1 cellular context compared by ENCODE assay signal in genomic region chr1:145961109-145961424, GRCh38.
A peak's percentile ranks its signal among the peaks of the same experiment; 100 is the strongest.
TF ChIP-seq lines count a peak whose summit lies in the region.

No MANE protein-coding gene starts in this region.

TF ChIP-seq in HepG2, 621 proteins besides CTCF, POLR2A, EP300 and RAD21 (continues in another document):
- TF ChIP-seq AGO1 (IDR thresholded peaks at IDR 0.05; ENCODE audit: low read depth, low read length, poor library complexity, severe bottlenecking) (no peak), HNRNPUL1 (IDR thresholded peaks at IDR 0.05; ENCODE audit: low read depth, low read length) (no peak), ZNF549 (CRISPR knock-in tag; IDR thresholded peaks at IDR 0.05) (no peak), ZNF280D (CRISPR knock-in tag; IDR thresholded peaks at IDR 0.05) (0 out of 2 replicates have a peak, but pooled peaks have one; percentile 1), CENPBD1 (CRISPR knock-in tag; IDR thresholded peaks at IDR 0.05; ENCODE audit: borderline replicate concordance, low read depth) (no peak), ZFY (CRISPR knock-in tag; IDR thresholded peaks at IDR 0.05) (no peak), ZNF564 (CRISPR knock-in tag; IDR thresholded peaks at IDR 0.05) (peak; percentile 0; the same call in 1 of the 2 replicates), NFE2L1 (CRISPR knock-in tag; IDR thresholded peaks at IDR 0.05; ENCODE audit: borderline replicate concordance) (no peak), ZNF839 (CRISPR knock-in tag; IDR thresholded peaks at IDR 0.05; ENCODE audit: borderline replicate concordance) (0 out of 2 replicates have a peak, but pooled peaks have one; percentile 46), ZBTB44 (CRISPR knock-in tag; IDR thresholded peaks at IDR 0.05) (no peak), ARHGAP35 (CRISPR knock-in tag; IDR thresholded peaks at IDR 0.05; ENCODE audit: borderline replicate concordance) (0 out of 2 replicates have a peak, but pooled peaks have one; percentile 48), ZNF782 (CRISPR knock-in tag; IDR thresholded peaks at IDR 0.05; ENCODE audit: borderline replicate concordance) (no peak), ZNF343 (CRISPR knock-in tag; IDR thresholded peaks at IDR 0.05) (peak; percentile 64; the same call in 1 of the 2 replicates), MTF2 (CRISPR knock-in tag; IDR thresholded peaks at IDR 0.05; ENCODE audit: borderline replicate concordance) (no peak), ZNF383 (CRISPR knock-in tag; IDR thresholded peaks at IDR 0.05; ENCODE audit: borderline replicate concordance) (no peak), ZNF775 (CRISPR knock-in tag; IDR thresholded peaks at IDR 0.05; ENCODE audit: borderline replicate concordance) (no peak), NFIB (CRISPR knock-in tag; IDR thresholded peaks at IDR 0.05; ENCODE audit: borderline replicate concordance) (0 out of 2 replicates have a peak, but pooled peaks have one; percentile 40), ZFP41 (CRISPR knock-in tag; IDR thresholded peaks at IDR 0.05; ENCODE audit: borderline replicate concordance) (peak; percentile 59; the same call in 1 of the 2 replicates), YEATS2 (CRISPR knock-in tag; IDR thresholded peaks at IDR 0.05; ENCODE audit: borderline replicate concordance) (no peak), LBX2 (CRISPR knock-in tag; IDR thresholded peaks at IDR 0.05; ENCODE audit: borderline replicate concordance) (0 out of 2 replicates have a peak, but pooled peaks have one; percentile 6), PREB (CRISPR knock-in tag; IDR thresholded peaks at IDR 0.05) (no peak), MYC (CRISPR knock-in tag; IDR thresholded peaks at IDR 0.05; ENCODE audit: borderline replicate concordance) (no peak), FUBP1 (CRISPR knock-in tag; IDR thresholded peaks at IDR 0.05; ENCODE audit: borderline replicate concordance) (no peak), ZNF639 (CRISPR knock-in tag; conservative IDR thresholded peaks at IDR 0.05) (no peak), ZNF451 (CRISPR knock-in tag; IDR thresholded peaks at IDR 0.05) (no peak), TEAD2 (CRISPR knock-in tag; IDR thresholded peaks at IDR 0.05) (no peak), STAT5B (CRISPR knock-in tag; IDR thresholded peaks at IDR 0.05) (no peak), RARG (CRISPR knock-in tag; IDR thresholded peaks at IDR 0.05; ENCODE audit: low read depth) (peak; percentile 63; the same call in 1 of the 2 replicates), ZNF235 (CRISPR knock-in tag; IDR thresholded peaks at IDR 0.05; ENCODE audit: borderline replicate concordance) (no peak), FOXJ3 (CRISPR knock-in tag; IDR thresholded peaks at IDR 0.05; ENCODE audit: borderline replicate concordance) (no peak), MATR3 (CRISPR knock-in tag; IDR thresholded peaks at IDR 0.05) (no peak), ZNF512 (CRISPR knock-in tag; IDR thresholded peaks at IDR 0.05) (0 out of 2 replicates have a peak, but pooled peaks have one; percentile 34), ZSCAN31 (CRISPR knock-in tag; IDR thresholded peaks at IDR 0.05; ENCODE audit: low read depth) (peak; percentile 14; the same call in 1 of the 2 replicates), HOMEZ (CRISPR knock-in tag; IDR thresholded peaks at IDR 0.05; ENCODE audit: low read depth) (no peak), TRIM24 (CRISPR knock-in tag; IDR thresholded peaks at IDR 0.05) (no peak), TMF1 (CRISPR knock-in tag; IDR thresholded peaks at IDR 0.05; ENCODE audit: low read depth) (no peak), TIGD3 (CRISPR knock-in tag; IDR thresholded peaks at IDR 0.05; ENCODE audit: borderline replicate concordance) (no peak), KLF16 (CRISPR knock-in tag; IDR thresholded peaks at IDR 0.05) (no peak), ZMYM2 (CRISPR knock-in tag; IDR thresholded peaks at IDR 0.05) (no peak), MIER2 (CRISPR knock-in tag; IDR thresholded peaks at IDR 0.05) (no peak), KDM3A (CRISPR knock-in tag; IDR thresholded peaks at IDR 0.05; ENCODE audit: low read depth) (no peak), MTERF4 (CRISPR knock-in tag; IDR thresholded peaks at IDR 0.05) (0 out of 2 replicates have a peak, but pooled peaks have one; percentile 23), ZNF143 (CRISPR knock-in tag; IDR thresholded peaks at IDR 0.05) (no peak), SAFB2 (CRISPR knock-in tag; IDR thresholded peaks at IDR 0.05; ENCODE audit: borderline replicate concordance, low read depth) (no peak)
